Comparison of ENCODE assay signal across 2 cellular contexts in genomic region chr2:46765045-46765444, GRCh38.
TF ChIP-seq lines count a peak whose summit lies in the region.

No MANE protein-coding gene starts in this region.

TF ChIP-seq in HepG2, 621 proteins besides CTCF, POLR2A, EP300 and RAD21 (continued from another document):
- no peak for TF ChIP-seq ZNF142 (CRISPR knock-in tag; IDR thresholded peaks at IDR 0.05)
TF ChIP-seq in HepG2: peak in this region for 1.

TF ChIP-seq in GM12878, 131 proteins besides CTCF, POLR2A, EP300 and RAD21 (continued from another document):
- TF ChIP-seq SRF (IDR thresholded peaks at IDR 0.05; ENCODE audit: low read depth in 2 of 2, low read length in 2 of 2) (no peak), RFX5 (IDR thresholded peaks at IDR 0.05; ENCODE audit: low read depth, low read length) (no peak), STAT1 (conservative IDR thresholded peaks at IDR 0.05) (no peak), TCF3 (IDR thresholded peaks at IDR 0.05; ENCODE audit: borderline replicate concordance, insufficient read depth, low read depth, low read length) (no peak), PAX8 (IDR thresholded peaks at IDR 0.05) (no peak), WRNIP1 (IDR thresholded peaks at IDR 0.05; ENCODE audit: borderline replicate concordance, low read depth, low read length) (no peak), PBX3 (IDR thresholded peaks at IDR 0.05; ENCODE audit: insufficient replicate concordance, low read depth, low read length) (no peak), HDAC6 (IDR thresholded peaks at IDR 0.05; ENCODE audit: unreplicated experiment) (no peak), YBX1 (IDR thresholded peaks at IDR 0.05) (no peak), SMARCA5 (IDR thresholded peaks at IDR 0.05) (no peak), ZSCAN29 (IDR thresholded peaks at IDR 0.05) (no peak)
